ENCODE assay signal across 23 cellular contexts in the genomic region with DNA sequence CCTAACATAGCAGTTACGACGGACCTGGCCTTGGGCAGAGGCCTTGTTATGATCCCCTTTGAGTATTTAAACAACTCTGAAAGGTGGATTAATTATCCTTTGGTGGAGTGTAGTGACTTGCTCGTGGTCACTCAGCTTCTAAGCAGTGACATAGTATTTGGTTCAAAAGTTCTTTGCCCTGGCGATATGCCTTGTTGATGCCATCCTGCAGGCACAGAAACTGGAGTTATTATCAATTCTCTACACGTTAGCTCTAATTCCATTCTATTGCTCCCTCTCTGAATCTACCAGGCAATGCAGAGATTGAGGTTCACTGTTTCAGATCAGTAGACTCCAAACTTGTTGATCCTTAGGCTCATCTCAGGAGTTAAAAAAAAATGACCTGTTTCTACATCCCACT. TPM values are rescaled to one million over a fixed set of nuclear protein-coding genes. Genes with fewer than 3 reads are reported as not detected.
DNase-seq lines count a peak whose midpoint lies in the region; ATAC-seq, FAIRE-seq and TF ChIP-seq lines count a peak whose summit lies in the region.
"Had no signal": no experiment of that assay in that cellular context is flagged by ENCODE, and none has a peak within 500 bp of the region (broad histone marks: within the 10 kb centered on the region; RNA-seq: fewer than 3 reads in every experiment).

No MANE protein-coding gene starts in this region.

- H3K4me1 ChIP-seq in astrocyte (ENCODE audit: insufficient read depth, low read length) (peaks cover 5% of the 10 kb centered on the region), neuronal stem cell (ENCODE audit: control insufficient read depth in 2 of 2, insufficient read depth in 1 of 2, low read depth in 1 of 2, low read length in 2 of 2) (peaks cover 3 to 23% of the 10 kb centered on the region in 2 donors)
- H3K4me1 ChIP-seq: Peyer's patch had no signal

- H3K9ac ChIP-seq in astrocyte (ENCODE audit: low read length) (no peak overlapping the region), neuronal stem cell (ENCODE audit: low read depth, low read length, poor library complexity) (no peak overlapping the region)
- H3K9ac ChIP-seq: BLaER1 treated with 17β-estradiol and CSF1 and Interleukin-3, amounts not matched to agents 10 nM and 100 nM had no signal

- H3K36me3 Mint-ChIP-seq in astrocyte (ENCODE audit: low read depth, unreplicated experiment) = no peaks in the 10 kb centered on the region

- H2AK5ac ChIP-seq in neuronal stem cell (ENCODE audit: low read depth, low read length) = no peak overlapping the region

- H3K79me1 ChIP-seq in neuronal stem cell (ENCODE audit: low read depth, low read length) = no peaks in the 10 kb centered on the region

- H3K27ac Mint-ChIP-seq in astrocyte (ENCODE audit: unreplicated experiment) = peak overlapping the region; percentile 70
- H3K27ac Mint-ChIP-seq: CD4-positive, alpha-beta memory T cell had no signal

- H3K79me2 ChIP-seq in astrocyte (ENCODE audit: insufficient read depth, low read length) = no peaks in the 10 kb centered on the region

- H2AFZ ChIP-seq in astrocyte (ENCODE audit: low read depth, low read length) (no peak overlapping the region), neuronal stem cell (ENCODE audit: low read length) (peak overlapping the region; percentile 19)

- H2BK12ac ChIP-seq in neuronal stem cell (ENCODE audit: low read length) = no peak overlapping the region

- no peaks in the 10 kb centered on the region for H3K36me3 ChIP-seq in astrocyte (ENCODE audit: insufficient read depth, low read length)
- H3K36me3 ChIP-seq in neuronal stem cell (replicated peaks in 1 of 2; ENCODE audit: control insufficient read depth in 2 of 2, insufficient read depth in 2 of 2, low read length in 2 of 2) = no peaks in the 10 kb centered on the region
- H3K36me3 ChIP-seq: BLaER1 treated with 17β-estradiol and CSF1 and Interleukin-3, amounts not matched to agents 10 nM and 100 nM; Peyer's patch had no signal

- ATAC-seq in HG03175 (IDR thresholded peaks at IDR 0.05; ENCODE audit: unreplicated experiment) = no peak
- no peak for ATAC-seq in GM21619 (IDR thresholded peaks at IDR 0.05; ENCODE audit: unreplicated experiment)
- no peak for ATAC-seq in sciatic nerve
- ATAC-seq: HepG2, K562 had no signal

- H3K27ac ChIP-seq in astrocyte (ENCODE audit: low read depth, low read length) (no peak overlapping the region), dorsolateral prefrontal cortex (peak overlapping the region in 57 of 59 donors; percentile 34 to 98 (median 90)), neuronal stem cell (replicated peaks; ENCODE audit: low read length) (no peak overlapping the region), temporal lobe (ENCODE audit: low read depth, low read length) (peak overlapping the region; percentile 88)
- H3K27ac ChIP-seq: BLaER1 treated with 17β-estradiol and CSF1 and Interleukin-3, amounts not matched to agents 10 nM and 100 nM; Peyer's patch had no signal

- H3K4me2 ChIP-seq in astrocyte (ENCODE audit: low read length) (no peak overlapping the region), neuronal stem cell (ENCODE audit: insufficient read depth, low read length, poor library complexity, severe bottlenecking) (no peak overlapping the region)

- no peaks in the 10 kb centered on the region for H4K20me1 ChIP-seq in astrocyte (ENCODE audit: insufficient read depth, low read length)
- H4K20me1 ChIP-seq: BLaER1 treated with 17β-estradiol and CSF1 and Interleukin-3, amounts not matched to agents 10 nM and 100 nM had no signal

- intact Hi-C loops in dorsolateral prefrontal cortex (cut with DNase I) (loop anchor here in 1 of 2 donors (5.0 kb wide), 1 partner anchor 199 kb away; no protein-coding TSS in a partner anchor), sciatic nerve (cut with DNase I) (no loop called here)

- no peak overlapping the region for H3K4me3 Mint-ChIP-seq in astrocyte (ENCODE audit: unreplicated experiment)
- H3K4me3 Mint-ChIP-seq: CD4-positive, alpha-beta memory T cell had no signal

- peaks cover 38% of the 10 kb centered on the region for H3K4me1 Mint-ChIP-seq in astrocyte (ENCODE audit: low read depth, unreplicated experiment)
- H3K4me1 Mint-ChIP-seq: CD4-positive, alpha-beta memory T cell had no signal

- no peak overlapping the region for H3K23ac ChIP-seq in neuronal stem cell (ENCODE audit: low read depth, low read length, poor library complexity)

- H2BK15ac ChIP-seq in neuronal stem cell (ENCODE audit: low read length) = no peak overlapping the region

- no CpG with 5 or more reads among the region's 5 CpGs for WGBS in neuronal stem cell (ENCODE audit: extremely low coverage in 2 of 2, insufficient read length in 2 of 2, insufficient replicate concordance in 1 of 2), 2 donors

- DNase-seq in astrocyte (ENCODE audit: low read depth) (no peak), dorsolateral prefrontal cortex (no peak), neuronal stem cell (ENCODE audit: low spot score) (no peak), sciatic nerve (ENCODE audit: low spot score) (no peak)
- DNase-seq: CD4-positive, alpha-beta memory T cell; DMS153; MM.1S; NCI-H1048; NCI-H1417 treated with DMSO at 0.1 percent for 48 hours; NCI-H187; NCI-H446; NCI-H526; Peyer's patch had no signal

- H3K27me3 ChIP-seq in astrocyte (ENCODE audit: insufficient read depth, low read length) = no peaks in the 10 kb centered on the region
- no peaks in the 10 kb centered on the region for H3K27me3 ChIP-seq in dorsolateral prefrontal cortex
- H3K27me3 ChIP-seq in neuronal stem cell (ENCODE audit: control insufficient read depth in 3 of 3, insufficient read depth in 3 of 3, low read depth in 1 of 3, low read length in 3 of 3) = no peaks in the 10 kb centered on the region
- H3K27me3 ChIP-seq: BLaER1 treated with 17β-estradiol and CSF1 and Interleukin-3, amounts not matched to agents 10 nM and 100 nM; Peyer's patch had no signal

- TF ChIP-seq CTCF in astrocyte (IDR thresholded peaks at IDR 0.05; ENCODE audit: insufficient read depth, low read depth, low read length) = no peak
- TF ChIP-seq CTCF in dorsolateral prefrontal cortex (IDR thresholded peaks at IDR 0.05 in 54 of 56, conservative IDR thresholded peaks at IDR 0.05 in 2 of 56; ENCODE audit: low read depth in 1 of 56, partially characterized antibody in 56 of 56) = no peak

- H4K8ac ChIP-seq in neuronal stem cell (ENCODE audit: low read depth, low read length) = no peak overlapping the region

- no peak for FAIRE-seq in astrocyte (lab: Jason Lieb, UNC)
- FAIRE-seq: G401.6, GM12892, HepG2, K562 had no signal

- no peak overlapping the region for H3K14ac ChIP-seq in neuronal stem cell (ENCODE audit: low read length)

- H3K9me3 Mint-ChIP-seq in astrocyte (ENCODE audit: unreplicated experiment) = peaks cover 2% of the 10 kb centered on the region

- H2BK120ac ChIP-seq in neuronal stem cell (ENCODE audit: low read depth, low read length) = no peak overlapping the region

- no peak overlapping the region for H3K4ac ChIP-seq in neuronal stem cell (ENCODE audit: low read length)

- no peak overlapping the region for H2BK5ac ChIP-seq in neuronal stem cell (ENCODE audit: low read length)

- no peaks in the 10 kb centered on the region for H3K9me3 ChIP-seq in astrocyte (ENCODE audit: insufficient read depth, low read depth, low read length)
- no peaks in the 10 kb centered on the region for H3K9me3 ChIP-seq in neuronal stem cell (replicated peaks in 1 of 2; ENCODE audit: control insufficient read depth in 2 of 2, insufficient read depth in 1 of 2, low read depth in 1 of 2, low read length in 2 of 2)
- H3K9me3 ChIP-seq: Peyer's patch had no signal

- H3K27me3 Mint-ChIP-seq in astrocyte (ENCODE audit: low read depth, unreplicated experiment) = no peaks in the 10 kb centered on the region

- H3K4me3 ChIP-seq in astrocyte (ENCODE audit: insufficient read depth, low read depth, low read length) (no peak overlapping the region), dorsolateral prefrontal cortex (peak overlapping the region in 3 of 59 donors; percentile 0 to 12 (median 4)), neuronal stem cell (ENCODE audit: low read length in 2 of 2) (no peak overlapping the region)
- H3K4me3 ChIP-seq: BLaER1 treated with 17β-estradiol and CSF1 and Interleukin-3, amounts not matched to agents 10 nM and 100 nM; K562; Peyer's patch had no signal

- H4K91ac ChIP-seq in neuronal stem cell (ENCODE audit: low read depth, low read length, poor library complexity) = no peak overlapping the region

- no peak overlapping the region for H3K18ac ChIP-seq in neuronal stem cell (ENCODE audit: low read length)

RNA-seq across cellular contexts. Expression of a gene that starts 32.5 kb away (rescaled TPM):
- total RNA-seq in astrocyte = 17.8 and 20.4 TPM in 2 replicates
- 100 to 1,000 TPM in 119 of 120 experiments, 10 to 100 TPM in 1; 96.6 to 391 (median 224) TPM for total RNA-seq in dorsolateral prefrontal cortex
- polyA plus RNA-seq in neuronal stem cell (2013, experiment 1 of 2) = 8.2 TPM
- polyA plus RNA-seq in neuronal stem cell (2013, experiment 2 of 2) = 7.3 TPM
- total RNA-seq in temporal lobe = 59.3 TPM
- 151 TPM for total RNA-seq in sciatic nerve
- total RNA-seq: A673, LHCN-M2 had no signal

Comparison
In these comparisons a context has a peak if more than half of its experiments do, and no peak if none do; other contexts are left out.
1. H3K27ac ChIP-seq: peak in dorsolateral prefrontal cortex (57 of 59) and temporal lobe (single experiment); none in astrocyte (single experiment) and neuronal stem cell (single experiment).